In the genomic region with DNA sequence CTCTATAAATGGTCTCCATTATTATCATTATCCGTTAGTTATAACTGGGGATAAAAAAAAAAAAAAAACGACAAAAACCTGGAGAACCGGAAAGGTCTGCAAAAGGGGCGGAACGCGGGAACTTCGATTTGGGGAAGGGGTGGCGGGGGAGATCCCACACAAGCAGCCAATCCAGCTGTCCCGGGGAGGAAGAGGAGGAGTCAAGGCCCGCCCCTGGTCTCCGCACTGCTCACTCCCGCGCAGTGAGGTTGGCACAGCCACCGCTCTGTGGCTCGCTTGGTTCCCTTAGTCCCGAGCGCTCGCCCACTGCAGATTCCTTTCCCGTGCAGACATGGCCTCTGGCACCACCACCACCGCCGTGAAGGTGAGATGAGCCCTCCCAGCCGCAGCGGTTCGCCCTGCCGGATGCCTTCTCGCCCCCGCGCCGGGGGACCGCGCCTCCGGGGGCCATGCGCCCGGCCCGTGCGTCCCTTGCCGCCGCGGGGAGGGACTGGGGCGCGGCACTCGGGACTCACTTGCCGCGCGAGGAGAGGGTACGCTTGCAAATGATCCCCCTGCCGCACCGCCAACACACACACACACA, we compare ENCODE assay signal across 8 cellular contexts. TPM values are rescaled to one million over a fixed set of nuclear protein-coding genes. Genes with fewer than 3 reads are reported as not detected.
DNase-seq lines count a peak whose midpoint lies in the region; ATAC-seq, FAIRE-seq and TF ChIP-seq lines count a peak whose summit lies in the region.

A gene (plus strand): TSS at position 219 of the 583 bp plus-strand sequence. CDS start 113 bp downstream, at position 332.

- peak within 1 kb of the TSS; percentile 15 for H3K23ac ChIP-seq in neuronal stem cell (ENCODE audit: low read depth, low read length, poor library complexity)

- no peak within 1 kb of the TSS for H2BK120ac ChIP-seq in neuronal stem cell (ENCODE audit: low read depth, low read length)

- peaks cover 8 to 36% of the 10 kb centered on the region in 2 donors for H3K36me3 ChIP-seq in neuronal stem cell (replicated peaks in 1 of 2; ENCODE audit: control insufficient read depth in 2 of 2, insufficient read depth in 2 of 2, low read length in 2 of 2)

- no peak within 1 kb of the TSS for H2BK15ac ChIP-seq in neuronal stem cell (ENCODE audit: low read length)

- in situ Hi-C loops in KBM-7 (cut with MboI; ENCODE audit: low pct_unique_long_range_greater_than_20kb, low sequenced_read_pairs) = loop anchor here (25.0 kb wide), 2 partner anchors 210 to 660 kb away; a partner anchor contains a TSS

- H2AFZ ChIP-seq in neuronal stem cell (ENCODE audit: low read length) = peak within 1 kb of the TSS; percentile 98

- peaks cover 8% of the 10 kb centered on the region for H3K79me1 ChIP-seq in neuronal stem cell (ENCODE audit: low read depth, low read length)

- no CpG with 5 or more reads among the region's 48 CpGs for WGBS in neuronal stem cell (ENCODE audit: extremely low coverage in 2 of 2, insufficient read length in 2 of 2, insufficient replicate concordance in 1 of 2), 2 donors

- no peak within 1 kb of the TSS for H4K8ac ChIP-seq in neuronal stem cell (ENCODE audit: low read depth, low read length)

- peak; percentile 95 for DNase-seq in DMS53 (lab: John Stamatoyannopoulos, UW)
- peak; percentile 92 for DNase-seq in KBM-7
- DNase-seq in RWPE1 (ENCODE audit: low spot score) = peak; percentile 95
- peak; percentile 39 for DNase-seq in activated gamma-delta T cell treated with anti-CD3 and anti-CD28 coated beads, Interleukin-2, amount 50 U/mL, for 16 hours (ENCODE audit: low read depth)
- DNase-seq in frontal cortex (ENCODE audit: low spot score in 2 of 2) = peak; percentile 81 to 86
- DNase-seq in neuronal stem cell (ENCODE audit: low spot score) = peak; percentile 81
- peak; percentile 92 for DNase-seq in stromal cell of bone marrow (ENCODE audit: low read depth)

- H3K18ac ChIP-seq in neuronal stem cell (ENCODE audit: low read length) = peak within 1 kb of the TSS; percentile 95

- ATAC-seq in GM21619 (IDR thresholded peaks at IDR 0.05; ENCODE audit: unreplicated experiment) = peak; percentile 89

- no peak within 1 kb of the TSS for H3K4ac ChIP-seq in neuronal stem cell (ENCODE audit: low read length)

- H3K9ac ChIP-seq in neuronal stem cell (ENCODE audit: low read depth, low read length, poor library complexity) = peak within 1 kb of the TSS; percentile 94

- H3K4me1 ChIP-seq in neuronal stem cell (ENCODE audit: control insufficient read depth in 2 of 2, insufficient read depth in 1 of 2, low read depth in 1 of 2, low read length in 2 of 2) = peaks cover 6 to 12% of the 10 kb centered on the region in 2 donors

- H3K14ac ChIP-seq in neuronal stem cell (ENCODE audit: low read length) = peak within 1 kb of the TSS; percentile 86

- H3K9me3 ChIP-seq in neuronal stem cell (replicated peaks in 1 of 2; ENCODE audit: control insufficient read depth in 2 of 2, insufficient read depth in 1 of 2, low read depth in 1 of 2, low read length in 2 of 2) = no peaks in the 10 kb centered on the region

- H3K27ac ChIP-seq in RWPE1 (peak within 1 kb of the TSS; percentile 94), neuronal stem cell (replicated peaks; ENCODE audit: low read length) (peak within 1 kb of the TSS; percentile 40)

- POLR2A ChIA-PET in RWPE1 (lab: Yijun Ruan, JAX; ENCODE audit: low non-redundant PET) = interaction anchor here (0.6 kb wide), 3 partner anchors 125 to 303 kb away, joined by 3 read pairs; no protein-coding TSS in a partner anchor

- no peak for TF ChIP-seq CTCF in RWPE1 (conservative IDR thresholded peaks at IDR 0.05; ENCODE audit: low read depth)

- no peak within 1 kb of the TSS for H2BK5ac ChIP-seq in neuronal stem cell (ENCODE audit: low read length)

- peaks cover 0 to 11% (median 3%) of the 10 kb centered on the region in 3 experiments for H3K27me3 ChIP-seq in neuronal stem cell (ENCODE audit: control insufficient read depth in 3 of 3, insufficient read depth in 3 of 3, low read depth in 1 of 3, low read length in 3 of 3)

- peak within 1 kb of the TSS; percentile 29 for H2AK5ac ChIP-seq in neuronal stem cell (ENCODE audit: low read depth, low read length)

- H3K4me2 ChIP-seq in neuronal stem cell (ENCODE audit: insufficient read depth, low read length, poor library complexity, severe bottlenecking) = peak within 1 kb of the TSS; percentile 83

- no peak within 1 kb of the TSS for H4K91ac ChIP-seq in neuronal stem cell (ENCODE audit: low read depth, low read length, poor library complexity)

- H2BK12ac ChIP-seq in neuronal stem cell (ENCODE audit: low read length) = no peak within 1 kb of the TSS

- CTCF ChIA-PET in RWPE1 (lab: Yijun Ruan, JAX) = interaction anchor here (0.7 to 1.3 kb wide), 3 partner anchors 10 to 368 kb away, joined by 3 to 5 read pairs (median 4); no protein-coding TSS in a partner anchor

- FAIRE-seq in frontal cortex (lab: Jason Lieb, UNC) = no peak

- peak within 1 kb of the TSS; percentile 81 to 95 for H3K4me3 ChIP-seq in neuronal stem cell (ENCODE audit: low read length in 2 of 2)

RNA-seq across cellular contexts. Expression of the gene that starts here (rescaled TPM):
- total RNA-seq in frontal cortex = 16.3 TPM
- polyA plus RNA-seq in neuronal stem cell (2013, experiment 1 of 2) = 16.4 TPM
- 19.0 TPM for polyA plus RNA-seq in neuronal stem cell (2013, experiment 2 of 2)

Comparison
In these comparisons a context has a peak if more than half of its experiments do, and no peak if none do; other contexts are left out.
1. Peak in every context shown above with its lines: DNase-seq, ATAC-seq, H3K4me3 ChIP-seq and H3K27ac ChIP-seq.
2. DNase-seq: peak in every context shown above with its lines; median percentile 95 in DMS53; 95 in RWPE1; 92 in KBM-7; 92 in stromal cell of bone marrow; 84 in frontal cortex; 81 in neuronal stem cell; 39 in activated gamma-delta T cell treated with anti-CD3 and anti-CD28 coated beads, Interleukin-2, amount 50 U/mL, for 16 hours.